Comparison of ENCODE assay signal across 25 cellular contexts in genomic region chr7:85004402-85004801, GRCh38.
DNase-seq lines count a peak whose midpoint lies in the region; ATAC-seq, FAIRE-seq and TF ChIP-seq lines count a peak whose summit lies in the region.
"Had no signal": no experiment of that assay in that cellular context is flagged by ENCODE, and none has a peak within 500 bp of the region (broad histone marks: within the 10 kb centered on the region; RNA-seq: fewer than 3 reads in every experiment).

No MANE protein-coding gene starts in this region.

- no peaks in the 10 kb centered on the region for H3K9me3 ChIP-seq in astrocyte (ENCODE audit: insufficient read depth, low read depth, low read length)
- H3K9me3 ChIP-seq: right lobe of liver, transverse colon had no signal

- H3K4me3 Mint-ChIP-seq in astrocyte (ENCODE audit: unreplicated experiment): no peak overlapping the region
- H3K4me3 Mint-ChIP-seq: activated naive CD8-positive, alpha-beta T cell treated with anti-CD3 and anti-CD28 coated beads for 36 hours; T-helper 2 cell treated with Interferon-gamma antibody and Interleukin-4, amounts not matched to agents 5 μg/mL and 100 μg/mL, for 36 hours had no signal

- no peak for ATAC-seq in HG03565 (IDR thresholded peaks at IDR 0.05; ENCODE audit: unreplicated experiment)
- ATAC-seq in HG03045 (IDR thresholded peaks at IDR 0.05; ENCODE audit: unreplicated experiment): no peak
- ATAC-seq in HG02885 (IDR thresholded peaks at IDR 0.05; ENCODE audit: poor library complexity, unreplicated experiment): no peak
- ATAC-seq: activated CD4-positive, CD25-positive, alpha-beta regulatory T cell treated with anti-CD3 and anti-CD28 coated beads, Interleukin-2, amount 50 U/mL, for 24 hours; GM12878; left ventricle myocardium superior; PC-3; right lobe of liver had no signal

- H2AFZ ChIP-seq in astrocyte (ENCODE audit: low read depth, low read length): peak overlapping the region; percentile 27

- H3K36me3 ChIP-seq in astrocyte (ENCODE audit: insufficient read depth, low read length): no peaks in the 10 kb centered on the region
- H3K36me3 ChIP-seq: right lobe of liver, transverse colon had no signal

- H3K79me2 ChIP-seq in astrocyte (ENCODE audit: insufficient read depth, low read length): no peaks in the 10 kb centered on the region

- H3K27ac Mint-ChIP-seq in astrocyte (ENCODE audit: unreplicated experiment): no peak overlapping the region
- H3K27ac Mint-ChIP-seq: activated naive CD8-positive, alpha-beta T cell treated with anti-CD3 and anti-CD28 coated beads for 36 hours; T-helper 2 cell treated with Interferon-gamma antibody and Interleukin-4, amounts not matched to agents 5 μg/mL and 100 μg/mL, for 36 hours had no signal

- POLR2A ChIA-PET in HEK293T (lab: Yijun Ruan, JAX): no interaction called here

- H3K27me3 ChIP-seq in astrocyte (ENCODE audit: insufficient read depth, low read length): no peaks in the 10 kb centered on the region
- H3K27me3 ChIP-seq: right lobe of liver, transverse colon had no signal

- CTCF ChIA-PET in HEK293T (lab: Yijun Ruan, JAX): no interaction called here

- peaks cover 3% of the 10 kb centered on the region for H3K4me1 Mint-ChIP-seq in astrocyte (ENCODE audit: low read depth, unreplicated experiment)
- H3K4me1 Mint-ChIP-seq: activated naive CD8-positive, alpha-beta T cell treated with anti-CD3 and anti-CD28 coated beads for 36 hours had no signal

- no peaks in the 10 kb centered on the region for H4K20me1 ChIP-seq in astrocyte (ENCODE audit: insufficient read depth, low read length)

- no peak overlapping the region for H3K27ac ChIP-seq in astrocyte (ENCODE audit: low read depth, low read length)
- H3K27ac ChIP-seq: right lobe of liver, SK-N-MC had no signal

- no peak overlapping the region for H3K9ac ChIP-seq in astrocyte (ENCODE audit: low read length)

- no peaks in the 10 kb centered on the region for H3K4me1 ChIP-seq in astrocyte (ENCODE audit: insufficient read depth, low read length)
- H3K4me1 ChIP-seq: right lobe of liver, transverse colon had no signal

- no peak for TF ChIP-seq CTCF in astrocyte (IDR thresholded peaks at IDR 0.05; ENCODE audit: insufficient read depth, low read depth, low read length)

- FAIRE-seq in astrocyte (lab: Jason Lieb, UNC): peak; percentile 41
- FAIRE-seq: GM12878 had no signal

- H3K36me3 Mint-ChIP-seq in astrocyte (ENCODE audit: low read depth, unreplicated experiment): no peaks in the 10 kb centered on the region
- H3K36me3 Mint-ChIP-seq: activated naive CD8-positive, alpha-beta T cell treated with anti-CD3 and anti-CD28 coated beads for 36 hours had no signal

- no peaks in the 10 kb centered on the region for H3K27me3 Mint-ChIP-seq in astrocyte (ENCODE audit: low read depth, unreplicated experiment)

- no peak overlapping the region for H3K4me3 ChIP-seq in astrocyte (ENCODE audit: insufficient read depth, low read depth, low read length)
- H3K4me3 ChIP-seq: GM12878, right lobe of liver, SK-N-MC, transverse colon had no signal

- no peaks in the 10 kb centered on the region for H3K9me3 Mint-ChIP-seq in astrocyte (ENCODE audit: unreplicated experiment)
- H3K9me3 Mint-ChIP-seq: activated naive CD8-positive, alpha-beta T cell treated with anti-CD3 and anti-CD28 coated beads for 36 hours; T-helper 2 cell treated with Interferon-gamma antibody and Interleukin-4, amounts not matched to agents 5 μg/mL and 100 μg/mL, for 36 hours had no signal

- DNase-seq in AG20443 (ENCODE audit: low spot score) (peak; percentile 11), HEK293T (ENCODE audit: extremely low spot score) (peak; percentile 55), astrocyte (ENCODE audit: low read depth) (no peak), myocyte (ENCODE audit: low read depth) (peak; percentile 25), HT-29 (ENCODE audit: low spot score) (no peak)
- DNase-seq: activated CD8-positive, alpha-beta memory T cell treated with anti-CD3 and anti-CD28 coated beads for 24 hours; activated naive CD8-positive, alpha-beta T cell treated with anti-CD3 and anti-CD28 coated beads for 36 hours; AML-193; COR-L47; GDM1; left ventricle myocardium superior; MM.1S; NCI-H187 treated with DMSO at 0.1 percent for 48 hours; NCI-H748 treated with DMSO at 0.1 percent for 48 hours; PC-3; right lobe of liver; stimulated activated naive CD4-positive, alpha-beta T cell treated with Interleukin-2 at 50 U/mL for 16 hours; transverse colon had no signal

- H3K4me2 ChIP-seq in astrocyte (ENCODE audit: low read length): no peak overlapping the region

TF ChIP-seq in HEK293T, 16 proteins besides CTCF, POLR2A, EP300 and RAD21:
- TF ChIP-seq BHLHE40 (IDR thresholded peaks at IDR 0.05; ENCODE audit: borderline replicate concordance) (no peak), HDGF (IDR thresholded peaks at IDR 0.05; ENCODE audit: borderline replicate concordance) (no peak), NFRKB (IDR thresholded peaks at IDR 0.05) (no peak), CTBP1 (IDR thresholded peaks at IDR 0.05; ENCODE audit: borderline replicate concordance) (peak; percentile 85), FOXA1 (IDR thresholded peaks at IDR 0.05) (peak; percentile 20; the same call in 1 of the 2 replicates), PKNOX1 (IDR thresholded peaks at IDR 0.05) (peak; percentile 79), ZNF384 (IDR thresholded peaks at IDR 0.05) (no peak), L3MBTL2 (conservative IDR thresholded peaks at IDR 0.05) (no peak), SUZ12 (IDR thresholded peaks at IDR 0.05) (no peak)

Comparison
In these comparisons a context has a peak if more than half of its experiments do, and no peak if none do; other contexts are left out.
1. DNase-seq: peak in AG20443 (single experiment), HEK293T (single experiment) and myocyte (single experiment); none in astrocyte (single experiment) and HT-29 (single experiment).